10 cellular contexts compared by ENCODE assay signal in genomic region chr9:131035548-131035947, GRCh38. TPM values are rescaled to one million over a fixed set of nuclear protein-coding genes. Genes with fewer than 3 reads are reported as not detected.
"Had no signal": no experiment of that assay in that cellular context is flagged by ENCODE, and none has a peak within 500 bp of the region (broad histone marks: within the 10 kb centered on the region; RNA-seq: fewer than 3 reads in every experiment).

No MANE protein-coding gene starts in this region.

- H3K4me3 ChIP-seq: GM23248, HAP-1 had no signal

- H2AFZ ChIP-seq: GM23248 had no signal

- FAIRE-seq: HepG2 had no signal

- H3K9me3 ChIP-seq: HAP-1 had no signal

- H3K9ac ChIP-seq: GM23248 had no signal

- H3K36me3 ChIP-seq: HAP-1 had no signal

- ATAC-seq: HCT116, HepG2 had no signal

- H3K27ac ChIP-seq: GM23248, HL-60 had no signal

- H3K4me1 ChIP-seq: HAP-1 had no signal

- DNase-seq: GM23248, GOT3, H7, HFFc6, KG1 had no signal

RNA-seq across cellular contexts. Expression of gene LAMC3, which starts 26.6 kb away (rescaled TPM):
- total RNA-seq: GM23248, HFFc6 had no signal
- polyA plus RNA-seq: GM23248, IgD-negative memory B cell had no signal
